ENCODE assay signal across 8 cellular contexts in genomic region chr3:64575211-64575844, GRCh38.
DNase-seq lines count a peak whose midpoint lies in the region; ATAC-seq lines count a peak whose summit lies in the region.

No MANE protein-coding gene starts in this region.

- DNase-seq in Caki2 (ENCODE audit: low read depth) (peak; percentile 4), astrocyte of the hippocampus (ENCODE audit: low read depth, low spot score) (peak; percentile 18), myocyte (ENCODE audit: low read depth) (peak; percentile 4), SHP77 (lab: John Stamatoyannopoulos, UW) (no peak), foreskin melanocyte (no peak)
- DNase-seq in stimulated activated naive CD8-positive, alpha-beta T cell treated with anti-CD3 and anti-CD28 coated beads, Interleukin-15, amount 100 ng/mL, for 72 hours = no peak

- no peak overlapping the region for H3K27ac Mint-ChIP-seq in stimulated activated naive CD8-positive, alpha-beta T cell treated with anti-CD3 and anti-CD28 coated beads, Interleukin-15, amount 100 ng/mL, for 72 hours

- no peaks in the 10 kb centered on the region for H3K4me1 Mint-ChIP-seq in stimulated activated naive CD8-positive, alpha-beta T cell treated with anti-CD3 and anti-CD28 coated beads, Interleukin-15, amount 100 ng/mL, for 72 hours

- H3K4me3 Mint-ChIP-seq in stimulated activated naive CD8-positive, alpha-beta T cell treated with anti-CD3 and anti-CD28 coated beads, Interleukin-15, amount 100 ng/mL, for 72 hours = no peak overlapping the region

- no peaks in the 10 kb centered on the region for H3K27me3 Mint-ChIP-seq in stimulated activated naive CD8-positive, alpha-beta T cell treated with anti-CD3 and anti-CD28 coated beads, Interleukin-15, amount 100 ng/mL, for 72 hours

- ATAC-seq in GM19395 (IDR thresholded peaks at IDR 0.05; ENCODE audit: unreplicated experiment) (peak; percentile 95), HG03378 (IDR thresholded peaks at IDR 0.05; ENCODE audit: unreplicated experiment) (peak; percentile 90)
- ATAC-seq in stimulated activated naive CD8-positive, alpha-beta T cell treated with anti-CD3 and anti-CD28 coated beads, Interleukin-15, amount 100 ng/mL, for 72 hours = no peak

- in situ Hi-C loops in Caki2 (cut with HindIII; ENCODE audit: low pct_unique_long_range_greater_than_20kb, low sequenced_read_pairs) = no loop called here

- H3K9me3 Mint-ChIP-seq in stimulated activated naive CD8-positive, alpha-beta T cell treated with anti-CD3 and anti-CD28 coated beads, Interleukin-15, amount 100 ng/mL, for 72 hours = peaks cover 0 to 7% of the 10 kb centered on the region in 2 donors

Comparison
In these comparisons a context has a peak if more than half of its experiments do, and no peak if none do; other contexts are left out.
1. DNase-seq: peak in Caki2 (single experiment), astrocyte of the hippocampus (single experiment) and myocyte (single experiment); none in SHP77 (0 of 2), foreskin melanocyte (single experiment) and stimulated activated naive CD8-positive, alpha-beta T cell treated with anti-CD3 and anti-CD28 coated beads, Interleukin-15, amount 100 ng/mL, for 72 hours (0 of 2).